In the genomic region with DNA sequence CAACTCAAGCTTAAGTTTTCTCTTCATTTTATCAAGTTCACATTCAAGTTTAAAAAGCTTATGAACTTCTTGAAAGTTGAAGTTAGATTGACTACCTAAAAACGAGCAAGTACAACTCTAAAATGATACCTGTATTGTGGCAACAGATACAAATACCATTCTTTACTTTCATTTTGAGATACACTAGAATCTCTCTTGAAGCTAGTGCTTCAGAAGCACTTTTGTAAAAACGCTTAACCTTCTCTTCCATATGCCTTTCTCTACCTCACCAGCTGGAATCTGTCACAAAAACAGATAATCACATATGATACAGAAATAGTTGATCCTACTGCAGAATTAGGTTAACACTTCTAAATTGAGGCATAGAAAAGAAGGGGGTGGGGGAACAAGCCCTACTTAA, we compare ENCODE assay signal across 8 cellular contexts. TPM values are rescaled to one million over a fixed set of nuclear protein-coding genes. Genes with fewer than 3 reads are reported as not detected.
A peak's percentile ranks its signal among the peaks of the same experiment; 100 is the strongest.
DNase-seq lines count a peak whose midpoint lies in the region; ATAC-seq and TF ChIP-seq lines count a peak whose summit lies in the region.

No MANE protein-coding gene starts in this region.

- no peaks in the 10 kb centered on the region for H3K9me3 ChIP-seq in CD4-positive, alpha-beta memory T cell (ENCODE audit: control insufficient read depth in 1 of 2, low read length in 2 of 2)
- H3K9me3 ChIP-seq in Karpas-422 (ENCODE audit: low read length), result no peaks in the 10 kb centered on the region
- no peaks in the 10 kb centered on the region for H3K9me3 ChIP-seq in duodenal mucosa (ENCODE audit: control insufficient read depth in 1 of 2, low read length in 2 of 2)

- peaks cover 23 to 44% of the 10 kb centered on the region in 2 donors for H3K36me3 Mint-ChIP-seq in CD4-positive, alpha-beta memory T cell
- peaks cover 19% of the 10 kb centered on the region for H3K36me3 Mint-ChIP-seq in osteocyte (ENCODE audit: unreplicated experiment)

- no peak for TF ChIP-seq CTCF in osteocyte (IDR thresholded peaks at IDR 0.05)

- intact Hi-C loops in CD4-positive, alpha-beta memory T cell (cut with micrococcal nuclease), result loop anchor here (5.0 kb wide), 1 partner anchor 195 kb away; no protein-coding TSS in a partner anchor

- peak overlapping the region; percentile 55 to 82 for H3K4me3 ChIP-seq in CD4-positive, alpha-beta memory T cell (ENCODE audit: low read length in 2 of 2)
- H3K4me3 ChIP-seq in Karpas-422 (ENCODE audit: low read length) (peak overlapping the region; percentile 83), duodenal mucosa (ENCODE audit: low read depth in 1 of 2, low read length in 2 of 2) (peak overlapping the region; percentile 87 to 99)

- H3K27ac ChIP-seq in CD4-positive, alpha-beta memory T cell (ENCODE audit: low read depth, low read length), result peak overlapping the region; percentile 97
- peak overlapping the region; percentile 100 for H3K27ac ChIP-seq in Karpas-422 (ENCODE audit: low read length)
- peak overlapping the region; percentile 97 for H3K27ac ChIP-seq in duodenal mucosa (ENCODE audit: low read depth, low read length)

- H3K27ac Mint-ChIP-seq in CD4-positive, alpha-beta memory T cell, result peak overlapping the region; percentile 93 to 100 (median 100)
- peak overlapping the region; percentile 99 for H3K27ac Mint-ChIP-seq in osteocyte (ENCODE audit: unreplicated experiment)

- H3K36me3 ChIP-seq in CD4-positive, alpha-beta memory T cell (ENCODE audit: insufficient read depth, low read length), result no peaks in the 10 kb centered on the region
- H3K36me3 ChIP-seq in Karpas-422 (ENCODE audit: insufficient read depth, low read length) (peaks cover 35% of the 10 kb centered on the region), duodenal mucosa (ENCODE audit: control insufficient read depth in 1 of 2, insufficient read depth in 2 of 2, low read length in 2 of 2) (peaks cover 6 to 9% of the 10 kb centered on the region in 2 donors)

- CTCF ChIA-PET in CD4-positive, alpha-beta memory T cell (lab: Charles Lee; ENCODE audit: partially characterized antibody), result interaction anchor here (0.7 to 2.3 kb wide), 9 partner anchors 9 to 58 kb away, joined by 3 to 13 read pairs (median 3); no protein-coding TSS in a partner anchor

- H3K4me1 Mint-ChIP-seq in CD4-positive, alpha-beta memory T cell, result peaks cover 28 to 77% (median 40%) of the 10 kb centered on the region in 4 donors
- peaks cover 28% of the 10 kb centered on the region for H3K4me1 Mint-ChIP-seq in osteocyte (ENCODE audit: unreplicated experiment)

- DNase-seq in CD4-positive, alpha-beta memory T cell, result peak in 2 of 5 donors; percentile 16 to 33
- DNase-seq in Karpas-422 (no peak), osteocyte (ENCODE audit: extremely low spot score, unreplicated experiment) (no peak), NCI-H510A treated with DMSO at 0.1 percent for 48 hours (lab: John Stamatoyannopoulos, UW) (no peak), foreskin melanocyte (no peak)
- no peak for DNase-seq in activated CD4-positive, CD25-positive, alpha-beta regulatory T cell treated with anti-CD3 and anti-CD28 coated beads, Interleukin-2, amount 50 U/mL, for 72 hours

- no peaks in the 10 kb centered on the region for H3K9me2 ChIP-seq in Karpas-422 (replicated peaks; ENCODE audit: insufficient read depth, low read length)

- peaks cover 0 to 3% (median 0%) of the 10 kb centered on the region in 8 donors for H3K9me3 Mint-ChIP-seq in CD4-positive, alpha-beta memory T cell
- no peaks in the 10 kb centered on the region for H3K9me3 Mint-ChIP-seq in osteocyte (ENCODE audit: unreplicated experiment)

- no peaks in the 10 kb centered on the region for H3K27me3 Mint-ChIP-seq in CD4-positive, alpha-beta memory T cell
- H3K27me3 Mint-ChIP-seq in osteocyte (ENCODE audit: unreplicated experiment), result peaks cover 18% of the 10 kb centered on the region

- H4K20me1 ChIP-seq in Karpas-422 (ENCODE audit: insufficient read depth, low read depth, low read length), result peaks cover 5% of the 10 kb centered on the region; the same call in 1 of the 2 replicates

- peak overlapping the region; percentile 95 for H3K4me2 ChIP-seq in Karpas-422 (ENCODE audit: low read depth, low read length, poor library complexity, severe bottlenecking)

- no peaks in the 10 kb centered on the region for H3K27me3 ChIP-seq in CD4-positive, alpha-beta memory T cell (ENCODE audit: insufficient read depth, low read length)
- H3K27me3 ChIP-seq in Karpas-422 (ENCODE audit: low read length) (no peaks in the 10 kb centered on the region), duodenal mucosa (ENCODE audit: control insufficient read depth in 1 of 2, insufficient read depth in 2 of 2, low read length in 2 of 2) (no peaks in the 10 kb centered on the region)

- H3K4me3 Mint-ChIP-seq in CD4-positive, alpha-beta memory T cell, result peak overlapping the region; percentile 90 to 99 (median 99)
- peak overlapping the region; percentile 99 for H3K4me3 Mint-ChIP-seq in osteocyte (ENCODE audit: unreplicated experiment)

- peaks cover 60% of the 10 kb centered on the region for H3K4me1 ChIP-seq in CD4-positive, alpha-beta memory T cell (ENCODE audit: insufficient read depth, low read length)
- H3K4me1 ChIP-seq in Karpas-422 (ENCODE audit: low read length) (peaks cover 86% of the 10 kb centered on the region), duodenal mucosa (ENCODE audit: control insufficient read depth in 1 of 2, insufficient read depth in 2 of 2, low read length in 2 of 2) (peaks cover 27 to 29% of the 10 kb centered on the region in 2 donors)

- H3K9ac ChIP-seq in Karpas-422 (ENCODE audit: low read length) (peak overlapping the region; percentile 91), duodenal mucosa (ENCODE audit: low read depth in 1 of 2, low read length in 2 of 2) (peak overlapping the region; percentile 91 to 93)

- peaks cover 64% of the 10 kb centered on the region for H3K79me2 ChIP-seq in Karpas-422 (ENCODE audit: low read length)

- POLR2A ChIA-PET in CD4-positive, alpha-beta memory T cell (lab: Charles Lee; ENCODE audit: partially characterized antibody), result interaction anchor here (0.7 to 4.4 kb wide), 5 partner anchors 11 to 149 kb away, joined by 3 to 49 read pairs (median 4); partner anchors contain the start of gene MYO5A

- H2AFZ ChIP-seq in Karpas-422 (ENCODE audit: low read length), result no peak overlapping the region

- ATAC-seq in GM21367 (IDR thresholded peaks at IDR 0.05; ENCODE audit: unreplicated experiment), result peak; percentile 7

RNA-seq across cellular contexts. Expression of gene ATOSA, which starts 1.6 kb away (rescaled TPM):
- total RNA-seq in CD4-positive, alpha-beta memory T cell, result 10 to 100 TPM; 95.6 to 97.1 TPM
- polyA plus RNA-seq in CD4-positive, alpha-beta memory T cell, result 10 to 100 TPM; 12.7 to 13.7 TPM
- total RNA-seq in Karpas-422 (2014; rRNA removed; shearing (Covaris generic); ENCODE audit: low replicate concordance), result 107 and 255 TPM in 2 replicates
- total RNA-seq in osteocyte, result 33.6 and 37.1 TPM in 2 replicates
